In genomic region chr11:100816823-100817222, GRCh38 we compare ENCODE assay signal across 34 cellular contexts.
A peak's percentile ranks its signal among the peaks of the same experiment; 100 is the strongest.
DNase-seq lines count a peak whose midpoint lies in the region; ATAC-seq, FAIRE-seq and TF ChIP-seq lines count a peak whose summit lies in the region.
"Had no signal": no experiment of that assay in that cellular context is flagged by ENCODE, and none has a peak within 500 bp of the region (broad histone marks: within the 10 kb centered on the region; RNA-seq: fewer than 3 reads in every experiment).

No MANE protein-coding gene starts in this region.

- peaks cover 5% of the 10 kb centered on the region for H3K4me1 ChIP-seq in keratinocyte (ENCODE audit: control insufficient read depth, extremely low read depth, insufficient read depth, low read length)
- H3K4me1 ChIP-seq: pancreas had no signal

- no peak overlapping the region for H3K4me2 ChIP-seq in keratinocyte (ENCODE audit: control insufficient read depth, extremely low read depth, insufficient read depth, low read depth, low read length)
- H3K4me2 ChIP-seq: PC-9 had no signal

- FAIRE-seq in keratinocyte (lab: Jason Lieb, UNC), result peak; percentile 13
- FAIRE-seq: frontal cortex, GM19239, K562, pancreas, small intestine had no signal

- H3K79me2 ChIP-seq in keratinocyte (ENCODE audit: control insufficient read depth, insufficient read depth, low read length), result no peaks in the 10 kb centered on the region

- H3K27ac ChIP-seq in keratinocyte (ENCODE audit: control insufficient read depth, insufficient read depth, low read length), result no peak overlapping the region
- H3K27ac ChIP-seq: 22Rv1, C4-2B, pancreas, PC-9, VCaP had no signal

- dilution Hi-C loops in keratinocyte (cut with MboI; ENCODE audit: extremely low pct_ligation_motif_present, low sequenced_read_pairs), result no loop called here

- no peaks in the 10 kb centered on the region for H3K9me1 ChIP-seq in keratinocyte (ENCODE audit: control insufficient read depth, extremely low read depth, insufficient read depth, low read length)

- H3K4me3 ChIP-seq in keratinocyte (ENCODE audit: control insufficient read depth in 2 of 3, extremely low read depth in 1 of 3, insufficient read depth in 2 of 3, low read depth in 1 of 3, low read length in 3 of 3), result no peak overlapping the region
- H3K4me3 ChIP-seq: K562, pancreas, PC-9 had no signal

- ATAC-seq in HG03280 (IDR thresholded peaks at IDR 0.05; ENCODE audit: unreplicated experiment), result no peak
- ATAC-seq: esophagus mucosa; K562; left colon; pancreas; stimulated activated naive B cell treated with anti-CD40 and anti-IgM and Interleukin-4, amounts not matched to agents 10 μg/mL and 1 μg/mL and 100 μg/mL, for 72 hours had no signal

- TF ChIP-seq CTCF in keratinocyte (optimal IDR thresholded peaks at IDR 0.05 in 1 of 3, IDR thresholded peaks at IDR 0.05 in 1 of 3, conservative IDR thresholded peaks at IDR 0.05 in 1 of 3; ENCODE audit: extremely low read depth in 1 of 3, insufficient read depth in 2 of 3, low read length in 3 of 3), result no peak

- H3K36me3 ChIP-seq in keratinocyte (ENCODE audit: control insufficient read depth in 2 of 2, extremely low read depth in 1 of 2, insufficient read depth in 2 of 2, low read length in 2 of 2), result no peaks in the 10 kb centered on the region
- H3K36me3 ChIP-seq: pancreas had no signal

- H2AFZ ChIP-seq in keratinocyte (ENCODE audit: control insufficient read depth, low read length), result no peak overlapping the region
- H2AFZ ChIP-seq: PC-9 had no signal

- no peaks in the 10 kb centered on the region for H4K20me1 ChIP-seq in keratinocyte (ENCODE audit: control insufficient read depth, extremely low read depth, insufficient read depth, low read length)

- no peaks in the 10 kb centered on the region for H3K9me3 ChIP-seq in keratinocyte (ENCODE audit: control insufficient read depth, low read depth, low read length)
- H3K9me3 ChIP-seq: pancreas had no signal

- H3K27me3 ChIP-seq in keratinocyte (ENCODE audit: control insufficient read depth, extremely low read depth, insufficient read depth, low read length), result no peaks in the 10 kb centered on the region
- H3K27me3 ChIP-seq: pancreas had no signal

- DNase-seq in DMS 273 (lab: John Stamatoyannopoulos, UW; ENCODE audit: unreplicated experiment) (peak; percentile 7), DMS 273 treated with DMSO at 0.1 percent for 48 hours (lab: John Stamatoyannopoulos, UW) (no peak), NCI-H82 (lab: John Stamatoyannopoulos, UW) (peak; percentile 96), astrocyte of the hippocampus (ENCODE audit: low read depth, low spot score) (peak; percentile 35), keratinocyte (ENCODE audit: low read depth, low spot score) (no peak), SW 1271 (lab: John Stamatoyannopoulos, UW) (no peak), hepatic stellate cell (ENCODE audit: low spot score) (no peak)
- DNase-seq: activated CD4-positive, alpha-beta T cell treated with anti-CD3 and anti-CD28 coated beads for 48 hours; activated CD8-positive, alpha-beta memory T cell treated with anti-CD3 and anti-CD28 coated beads for 24 hours; activated T-cell treated with anti-CD3 and anti-CD28 coated beads for 4 hours; caudate nucleus; GOT3; hippocampal formation; left colon; mesenchymal stem cell; NCI-H1092; NCI-H1694 treated with DMSO at 0.1 percent for 48 hours; NCI-H2171 treated with DMSO at 0.1 percent for 48 hours; NCI-H510A treated with DMSO at 0.1 percent for 48 hours; pancreas; PC-9; small intestine; stimulated activated naive B cell treated with anti-CD40 and anti-IgM and Interleukin-4, amounts not matched to agents 10 μg/mL and 1 μg/mL and 100 μg/mL, for 72 hours; substantia nigra; T-helper 2 cell; trophoblast cell had no signal

- H3K9ac ChIP-seq in keratinocyte (ENCODE audit: control insufficient read depth, extremely low read depth, insufficient read depth, low read length), result no peak overlapping the region

Comparison
In these comparisons a context has a peak if more than half of its experiments do, and no peak if none do; other contexts are left out.
1. DNase-seq: peak in DMS 273 (single experiment), NCI-H82 (single experiment) and astrocyte of the hippocampus (single experiment); none in DMS 273 treated with DMSO at 0.1 percent for 48 hours (single experiment), keratinocyte (single experiment), SW 1271 (0 of 2) and hepatic stellate cell (single experiment).